ENCODE assay signal across 8 cellular contexts in genomic region chr12:47190271-47190750, GRCh38.
DNase-seq lines count a peak whose midpoint lies in the region; ATAC-seq lines count a peak whose summit lies in the region.

No MANE protein-coding gene starts in this region.

- peak overlapping the region; percentile 83 to 92 for H3K27ac Mint-ChIP-seq in activated naive CD4-positive, alpha-beta T cell treated with anti-CD3 and anti-CD28 coated beads, Interleukin-2, amount 50 U/mL, for 72 hours
- peak overlapping the region; percentile 79 to 100 (median 92) for H3K27ac Mint-ChIP-seq in naive thymus-derived CD8-positive, alpha-beta T cell

- H3K27me3 Mint-ChIP-seq in naive thymus-derived CD8-positive, alpha-beta T cell: no peaks in the 10 kb centered on the region

- intact Hi-C loops in left colon (cut with DNase I, micrococcal nuclease): no loop called here

- H3K36me3 Mint-ChIP-seq in activated naive CD4-positive, alpha-beta T cell treated with anti-CD3 and anti-CD28 coated beads, Interleukin-2, amount 50 U/mL, for 72 hours: peaks cover 34 to 59% of the 10 kb centered on the region in 2 donors
- H3K36me3 Mint-ChIP-seq in naive thymus-derived CD8-positive, alpha-beta T cell: peaks cover 3 to 21% (median 14%) of the 10 kb centered on the region in 3 donors

- H3K9me3 Mint-ChIP-seq in activated naive CD4-positive, alpha-beta T cell treated with anti-CD3 and anti-CD28 coated beads, Interleukin-2, amount 50 U/mL, for 72 hours: peaks cover 0 to 6% of the 10 kb centered on the region in 2 donors
- H3K9me3 Mint-ChIP-seq in naive thymus-derived CD8-positive, alpha-beta T cell: no peaks in the 10 kb centered on the region

- H3K4me1 Mint-ChIP-seq in naive thymus-derived CD8-positive, alpha-beta T cell: peaks cover 56 to 95% (median 89%) of the 10 kb centered on the region in 4 donors

- peak overlapping the region in 9 of 10 donors; percentile 40 to 87 (median 80) for H3K4me3 Mint-ChIP-seq in naive thymus-derived CD8-positive, alpha-beta T cell

- peak; percentile 46 for DNase-seq in LHCN-M2 (ENCODE audit: low read depth)
- DNase-seq in activated naive CD4-positive, alpha-beta T cell treated with anti-CD3 and anti-CD28 coated beads, Interleukin-2, amount 50 U/mL, for 72 hours (ENCODE audit: low spot score in 2 of 2): no peak
- no peak for DNase-seq in naive thymus-derived CD8-positive, alpha-beta T cell
- DNase-seq in left colon: no peak
- DNase-seq in putamen (ENCODE audit: low spot score): no peak
- DNase-seq in globus pallidus (ENCODE audit: low spot score): no peak
- DNase-seq in SK-N-DZ (ENCODE audit: low spot score): no peak

- ATAC-seq in GM18502 (IDR thresholded peaks at IDR 0.05; ENCODE audit: poor library complexity, unreplicated experiment): peak; percentile 58
- ATAC-seq in activated naive CD4-positive, alpha-beta T cell treated with anti-CD3 and anti-CD28 coated beads, Interleukin-2, amount 50 U/mL, for 72 hours: peak; percentile 85 to 88
- no peak for ATAC-seq in naive thymus-derived CD8-positive, alpha-beta T cell
- no peak for ATAC-seq in left colon

- POLR2A ChIA-PET in naive thymus-derived CD8-positive, alpha-beta T cell (lab: Charles Lee): interaction anchor here (1.3 to 10.9 kb wide), 2 partner anchors 22 to 206 kb away, joined by 4 to 211 read pairs; no protein-coding TSS in a partner anchor

Comparison
In these comparisons a context has a peak if more than half of its experiments do, and no peak if none do; other contexts are left out.
1. ATAC-seq: peak in GM18502 (single experiment) and activated naive CD4-positive, alpha-beta T cell treated with anti-CD3 and anti-CD28 coated beads, Interleukin-2, amount 50 U/mL, for 72 hours (2 of 2); none in naive thymus-derived CD8-positive, alpha-beta T cell (0 of 2) and left colon (single experiment).